Comparison of ENCODE assay signal across 14 cellular contexts in the genomic region with DNA sequence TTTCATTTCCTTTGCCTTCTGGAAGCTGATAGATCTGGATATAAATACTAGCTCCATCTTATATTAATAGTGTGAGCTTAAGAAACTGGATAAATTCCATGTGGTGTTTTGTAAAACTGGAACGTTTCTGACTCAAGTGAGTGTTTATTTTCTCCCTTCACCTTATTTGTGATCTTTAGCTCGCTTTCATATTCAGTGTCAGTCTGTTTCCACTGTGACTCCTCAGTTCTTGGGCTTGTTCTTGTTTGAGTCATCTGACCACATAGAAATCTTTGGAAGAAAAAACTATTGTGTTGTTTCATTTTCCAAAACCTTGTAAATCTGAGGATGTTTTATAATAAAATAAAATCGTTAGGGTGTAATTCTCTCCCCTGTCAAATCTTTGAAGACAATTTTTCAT.
DNase-seq lines count a peak whose midpoint lies in the region; ATAC-seq lines count a peak whose summit lies in the region.
"Had no signal": no experiment of that assay in that cellular context is flagged by ENCODE, and none has a peak within 500 bp of the region (broad histone marks: within the 10 kb centered on the region; RNA-seq: fewer than 3 reads in every experiment).

No MANE protein-coding gene starts in this region.

- in situ Hi-C loops in SK-MEL-5 (cut with HindIII; ENCODE audit: low pct_unique_long_range_greater_than_20kb, low sequenced_read_pairs) = no loop called here

- DNase-seq in HCEC 1CT = peak; percentile 93
- DNase-seq in SK-MEL-5 (ENCODE audit: low read depth, low spot score) = peak; percentile 57
- peak; percentile 83 for DNase-seq in fibroblast of peridontal ligament (ENCODE audit: extremely low read depth)
- peak; percentile 75 for DNase-seq in stromal cell of bone marrow (ENCODE audit: low read depth)
- no peak for DNase-seq in stimulated activated CD8-positive, alpha-beta memory T cell treated with anti-CD3 and anti-CD28 coated beads, Interleukin-4, amount 100 ng/mL, for 48 hours
- DNase-seq: caudate nucleus, GF-D8, NCI-H1436, NCI-H510A treated with DMSO at 0.1 percent for 48 hours, small intestine had no signal

- ATAC-seq in GM18873 (IDR thresholded peaks at IDR 0.05; ENCODE audit: low FRiP score, unreplicated experiment) (no peak), GM21526 (IDR thresholded peaks at IDR 0.05; ENCODE audit: low FRiP score, unreplicated experiment) (no peak), GM21576 (IDR thresholded peaks at IDR 0.05; ENCODE audit: unreplicated experiment) (no peak)
- ATAC-seq: activated T-helper 17 cell treated with anti-CD3 and anti-CD28 coated beads, Interleukin-2, amount 50 U/mL, for 72 hours had no signal
